8 cellular contexts compared by ENCODE assay signal in genomic region chr6:6699741-6700367, GRCh38.
DNase-seq lines count a peak whose midpoint lies in the region; ATAC-seq and TF ChIP-seq lines count a peak whose summit lies in the region.

No MANE protein-coding gene starts in this region.

- no peaks in the 10 kb centered on the region for H3K27me3 ChIP-seq in thoracic aorta (replicated peaks; ENCODE audit: insufficient read depth)

- no peak overlapping the region for H3K27ac ChIP-seq in thoracic aorta

- no peak for TF ChIP-seq CTCF in thoracic aorta (IDR thresholded peaks at IDR 0.05)

- no peak overlapping the region for H3K4me3 Mint-ChIP-seq in natural killer cell treated with Interleukin-12 subunit alpha and Interleukin-12 subunit beta and Interleukin-15 and Interleukin-18, amount 100 ng/mL, for 72 hours

- DNase-seq in ELF-1 (ENCODE audit: low read depth, low spot score) (peak; percentile 50), NCI-H2107 (lab: John Stamatoyannopoulos, UW) (peak; percentile 46), brain pericyte (ENCODE audit: low read depth, low spot score) (peak; percentile 50), left colon (peak; percentile 87 to 97), thoracic aorta (ENCODE audit: low spot score) (peak; percentile 55), activated T-cell treated with anti-CD3 and anti-CD28 coated beads for 4 hours (no peak)
- DNase-seq in natural killer cell treated with Interleukin-12 subunit alpha and Interleukin-12 subunit beta and Interleukin-15 and Interleukin-18, amount 100 ng/mL, for 72 hours (ENCODE audit: low spot score), result no peak
- no peak for DNase-seq in activated CD8-positive, alpha-beta memory T cell treated with anti-CD3 and anti-CD28 coated beads, Interleukin-2, amount 50 U/mL, for 4 hours

- peaks cover 14 to 20% of the 10 kb centered on the region in 2 donors for H3K4me1 ChIP-seq in thoracic aorta (ENCODE audit: control insufficient read depth in 1 of 2, low read depth in 2 of 2)

- ATAC-seq in left colon, result peak; percentile 68
- ATAC-seq in thoracic aorta (ENCODE audit: insufficient number of reproducible peaks, low FRiP score, low read depth), result peak; percentile 56
- ATAC-seq in natural killer cell treated with Interleukin-12 subunit alpha and Interleukin-12 subunit beta and Interleukin-15 and Interleukin-18, amount 100 ng/mL, for 72 hours, result no peak

- no peaks in the 10 kb centered on the region for H3K9me3 ChIP-seq in thoracic aorta

- peak overlapping the region; percentile 39 for H3K4me3 ChIP-seq in thoracic aorta

- H3K9me3 Mint-ChIP-seq in natural killer cell treated with Interleukin-12 subunit alpha and Interleukin-12 subunit beta and Interleukin-15 and Interleukin-18, amount 100 ng/mL, for 72 hours, result no peaks in the 10 kb centered on the region

- H3K27ac Mint-ChIP-seq in natural killer cell treated with Interleukin-12 subunit alpha and Interleukin-12 subunit beta and Interleukin-15 and Interleukin-18, amount 100 ng/mL, for 72 hours, result no peak overlapping the region

- intact Hi-C loops in left colon (cut with DNase I, micrococcal nuclease), result no loop called here

- H3K27me3 Mint-ChIP-seq in natural killer cell treated with Interleukin-12 subunit alpha and Interleukin-12 subunit beta and Interleukin-15 and Interleukin-18, amount 100 ng/mL, for 72 hours, result peaks cover 6 to 18% of the 10 kb centered on the region in 2 donors

- H3K4me1 Mint-ChIP-seq in natural killer cell treated with Interleukin-12 subunit alpha and Interleukin-12 subunit beta and Interleukin-15 and Interleukin-18, amount 100 ng/mL, for 72 hours (ENCODE audit: low read depth in 2 of 2), result no peaks in the 10 kb centered on the region

- no peaks in the 10 kb centered on the region for H3K36me3 Mint-ChIP-seq in natural killer cell treated with Interleukin-12 subunit alpha and Interleukin-12 subunit beta and Interleukin-15 and Interleukin-18, amount 100 ng/mL, for 72 hours

- no peaks in the 10 kb centered on the region for H3K36me3 ChIP-seq in thoracic aorta

Comparison
In these comparisons a context has a peak if more than half of its experiments do, and no peak if none do; other contexts are left out.
1. DNase-seq: peak in ELF-1 (single experiment), NCI-H2107 (single experiment), brain pericyte (single experiment), left colon (2 of 2) and thoracic aorta (single experiment); none in natural killer cell treated with Interleukin-12 subunit alpha and Interleukin-12 subunit beta and Interleukin-15 and Interleukin-18, amount 100 ng/mL, for 72 hours (single experiment), activated CD8-positive, alpha-beta memory T cell treated with anti-CD3 and anti-CD28 coated beads, Interleukin-2, amount 50 U/mL, for 4 hours (single experiment) and activated T-cell treated with anti-CD3 and anti-CD28 coated beads for 4 hours (single experiment).
2. ATAC-seq: peak in left colon (single experiment) and thoracic aorta (single experiment); none in natural killer cell treated with Interleukin-12 subunit alpha and Interleukin-12 subunit beta and Interleukin-15 and Interleukin-18, amount 100 ng/mL, for 72 hours (0 of 2).